Comparison of ENCODE assay signal across 19 cellular contexts in genomic region chr13:70142658-70143057, GRCh38. TPM values are rescaled to one million over a fixed set of nuclear protein-coding genes. Genes with fewer than 3 reads are reported as not detected.
"Had no signal": no experiment of that assay in that cellular context is flagged by ENCODE, and none has a peak within 500 bp of the region (broad histone marks: within the 10 kb centered on the region; RNA-seq: fewer than 3 reads in every experiment).

No MANE protein-coding gene starts in this region.

RNA-seq across cellular contexts. Expression of gene KLHL1, which starts 34.4 kb away (rescaled TPM):
- total RNA-seq: activated naive CD4-positive, alpha-beta T cell treated with anti-CD3 and anti-CD28 coated beads for 36 hours; activated naive CD4-positive, alpha-beta T cell treated with anti-CD3 and anti-CD28 coated beads, Interleukin-2, amount 50 U/mL, for 72 hours; activated naive CD8-positive, alpha-beta T cell treated with anti-CD3 and anti-CD28 coated beads for 36 hours; activated naive CD8-positive, alpha-beta T cell treated with anti-CD3 and anti-CD28 coated beads, Interleukin-2, amount 10 ng/mL, durations not matched to agents 7 days and 5 days; activated T-cell treated with anti-CD3 and anti-CD28 coated beads, Interleukin-2, amount 50 U/mL, for 4 hours; activated T-cell treated with anti-CD3 and anti-CD28 coated beads, Interleukin-2, amount 50 U/mL, for 72 hours; activated T-helper 1 cell treated with anti-CD3 and anti-CD28 coated beads, Interleukin-12 subunit alpha, Interleukin-12 subunit beta, Interleukin-2, Interleukin-4 antibody, amounts not matched to agents 30 ng/mL and 10 ng/mL and 1 ng/mL, durations not matched to agents 14 hours and 24 hours and 36 hours; activated T-helper 17 cell treated with anti-CD3 and anti-CD28 coated beads, Interleukin-2, amount 50 U/mL, for 72 hours; activated T-helper 2 cell treated with anti-CD3 and anti-CD28 coated beads, Interferon-gamma antibody, Interleukin-2, Interleukin-4, amounts not matched to agents 10 μg/mL and 5 μg/mL and 100 μg/mL, durations not matched to agents 14 hours and 24 hours and 36 hours; aorta; ascending aorta; astrocyte; breast epithelium; bronchial epithelial cell; cardiac muscle cell; cardiac septum; chondrocyte had no signal

RNA-seq across cellular contexts. Expression of gene ATXN8OS, which starts 35.0 kb away (rescaled TPM):
- total RNA-seq: activated naive CD4-positive, alpha-beta T cell treated with anti-CD3 and anti-CD28 coated beads for 36 hours; activated naive CD4-positive, alpha-beta T cell treated with anti-CD3 and anti-CD28 coated beads, Interleukin-2, amount 50 U/mL, for 72 hours; activated naive CD8-positive, alpha-beta T cell treated with anti-CD3 and anti-CD28 coated beads for 36 hours; activated naive CD8-positive, alpha-beta T cell treated with anti-CD3 and anti-CD28 coated beads, Interleukin-2, amount 10 ng/mL, durations not matched to agents 7 days and 5 days; activated T-cell treated with anti-CD3 and anti-CD28 coated beads, Interleukin-2, amount 50 U/mL, for 4 hours; activated T-cell treated with anti-CD3 and anti-CD28 coated beads, Interleukin-2, amount 50 U/mL, for 72 hours; activated T-helper 1 cell treated with anti-CD3 and anti-CD28 coated beads, Interleukin-12 subunit alpha, Interleukin-12 subunit beta, Interleukin-2, Interleukin-4 antibody, amounts not matched to agents 30 ng/mL and 10 ng/mL and 1 ng/mL, durations not matched to agents 14 hours and 24 hours and 36 hours; activated T-helper 17 cell treated with anti-CD3 and anti-CD28 coated beads, Interleukin-2, amount 50 U/mL, for 72 hours; activated T-helper 2 cell treated with anti-CD3 and anti-CD28 coated beads, Interferon-gamma antibody, Interleukin-2, Interleukin-4, amounts not matched to agents 10 μg/mL and 5 μg/mL and 100 μg/mL, durations not matched to agents 14 hours and 24 hours and 36 hours; adrenal gland; aorta; ascending aorta; astrocyte; body of pancreas; breast epithelium; bronchial epithelial cell; cardiac muscle cell; cardiac septum; chondrocyte had no signal
